In genomic region chr1:91851130-91852010, GRCh38 we compare ENCODE assay signal across 9 cellular contexts. TPM values are rescaled to one million over a fixed set of nuclear protein-coding genes. Genes with fewer than 3 reads are reported as not detected.
A peak's percentile ranks its signal among the peaks of the same experiment; 100 is the strongest.
DNase-seq lines count a peak whose midpoint lies in the region; ATAC-seq, FAIRE-seq and TF ChIP-seq lines count a peak whose summit lies in the region.
"Had no signal": no experiment of that assay in that cellular context is flagged by ENCODE, and none has a peak within 500 bp of the region (broad histone marks: within the 10 kb centered on the region; RNA-seq: fewer than 3 reads in every experiment).

No MANE protein-coding gene starts in this region.

- no peaks in the 10 kb centered on the region for H3K9me3 ChIP-seq in K562 (replicated peaks; ENCODE audit: control insufficient read depth, insufficient read depth, low read depth, low read length)
- H3K9me3 ChIP-seq in left lung = peaks cover 0 to 2% of the 10 kb centered on the region in 2 donors
- no peaks in the 10 kb centered on the region for H3K9me3 ChIP-seq in tibial artery

- H3K4me3 Mint-ChIP-seq in activated naive CD8-positive, alpha-beta T cell treated with anti-CD3 and anti-CD28 coated beads for 36 hours = no peak overlapping the region
- no peak overlapping the region for H3K4me3 Mint-ChIP-seq in activated naive CD4-positive, alpha-beta T cell treated with anti-CD3 and anti-CD28 coated beads, Interleukin-2, amount 10 ng/mL, durations not matched to agents 7 days and 5 days
- H3K4me3 Mint-ChIP-seq in activated CD8-positive, alpha-beta T cell treated with anti-CD3 and anti-CD28 coated beads, Interleukin-2, amount 10 ng/mL, durations not matched to agents 7 days and 5 days = no peak overlapping the region

- in situ Hi-C loops in K562 (cut with MboI) = no loop called here

- H3K4me3 ChIP-seq in K562 (no peak overlapping the region), left lung (peak overlapping the region in 1 of 2 donors; percentile 17), tibial artery (peak overlapping the region; percentile 31 to 32)

- no peaks in the 10 kb centered on the region for H3K27me3 ChIP-seq in K562 (ENCODE audit: control insufficient read depth in 2 of 2, insufficient read depth in 2 of 2, low read length in 2 of 2)
- H3K27me3 ChIP-seq in left lung = no peaks in the 10 kb centered on the region
- H3K27me3 ChIP-seq in tibial artery = no peaks in the 10 kb centered on the region

- H2AFZ ChIP-seq in K562 (ENCODE audit: low read depth, low read length) = no peak overlapping the region; the same call in 1 of the 2 replicates

- H3K36me3 Mint-ChIP-seq in activated naive CD8-positive, alpha-beta T cell treated with anti-CD3 and anti-CD28 coated beads for 36 hours = peaks cover 4% of the 10 kb centered on the region
- H3K36me3 Mint-ChIP-seq in activated naive CD4-positive, alpha-beta T cell treated with anti-CD3 and anti-CD28 coated beads, Interleukin-2, amount 10 ng/mL, durations not matched to agents 7 days and 5 days = no peaks in the 10 kb centered on the region
- no peaks in the 10 kb centered on the region for H3K36me3 Mint-ChIP-seq in activated CD8-positive, alpha-beta T cell treated with anti-CD3 and anti-CD28 coated beads, Interleukin-2, amount 10 ng/mL, durations not matched to agents 7 days and 5 days (ENCODE audit: low read depth)
- H3K36me3 Mint-ChIP-seq: IgD-negative memory B cell had no signal

- TF ChIP-seq RAD21 in K562 (CRISPR knock-in tag; conservative IDR thresholded peaks at IDR 0.05 in 1 of 2, IDR thresholded peaks at IDR 0.05 in 1 of 2) = no peak

- no peaks in the 10 kb centered on the region for H3K27me3 Mint-ChIP-seq in activated naive CD8-positive, alpha-beta T cell treated with anti-CD3 and anti-CD28 coated beads for 36 hours
- no peaks in the 10 kb centered on the region for H3K27me3 Mint-ChIP-seq in activated naive CD4-positive, alpha-beta T cell treated with anti-CD3 and anti-CD28 coated beads, Interleukin-2, amount 10 ng/mL, durations not matched to agents 7 days and 5 days
- H3K27me3 Mint-ChIP-seq in activated CD8-positive, alpha-beta T cell treated with anti-CD3 and anti-CD28 coated beads, Interleukin-2, amount 10 ng/mL, durations not matched to agents 7 days and 5 days (ENCODE audit: low read depth) = no peaks in the 10 kb centered on the region
- H3K27me3 Mint-ChIP-seq: IgD-negative memory B cell had no signal

- H3K4me2 ChIP-seq in K562 (ENCODE audit: insufficient read depth, low read length) = no peak overlapping the region

- H3K9me3 Mint-ChIP-seq in activated naive CD8-positive, alpha-beta T cell treated with anti-CD3 and anti-CD28 coated beads for 36 hours = peaks cover 2% of the 10 kb centered on the region
- peaks cover 4% of the 10 kb centered on the region for H3K9me3 Mint-ChIP-seq in activated naive CD4-positive, alpha-beta T cell treated with anti-CD3 and anti-CD28 coated beads, Interleukin-2, amount 10 ng/mL, durations not matched to agents 7 days and 5 days
- no peaks in the 10 kb centered on the region for H3K9me3 Mint-ChIP-seq in activated CD8-positive, alpha-beta T cell treated with anti-CD3 and anti-CD28 coated beads, Interleukin-2, amount 10 ng/mL, durations not matched to agents 7 days and 5 days (ENCODE audit: insufficient read depth)

- no peaks in the 10 kb centered on the region for H3K4me1 Mint-ChIP-seq in activated naive CD8-positive, alpha-beta T cell treated with anti-CD3 and anti-CD28 coated beads for 36 hours
- H3K4me1 Mint-ChIP-seq in activated naive CD4-positive, alpha-beta T cell treated with anti-CD3 and anti-CD28 coated beads, Interleukin-2, amount 10 ng/mL, durations not matched to agents 7 days and 5 days = no peaks in the 10 kb centered on the region
- no peaks in the 10 kb centered on the region for H3K4me1 Mint-ChIP-seq in activated CD8-positive, alpha-beta T cell treated with anti-CD3 and anti-CD28 coated beads, Interleukin-2, amount 10 ng/mL, durations not matched to agents 7 days and 5 days (ENCODE audit: low read depth)
- H3K4me1 Mint-ChIP-seq: IgD-negative memory B cell had no signal

- no peak overlapping the region for H3K27ac ChIP-seq in K562 (ENCODE audit: extremely low read depth, low read depth, low read length)
- peak overlapping the region; percentile 77 to 78 for H3K27ac ChIP-seq in left lung
- H3K27ac ChIP-seq in tibial artery = peak overlapping the region; percentile 60 to 73

- TF ChIP-seq EP300 in K562 (IDR thresholded peaks at IDR 0.05; ENCODE audit: low read length) = no peak

- TF ChIP-seq POLR2A in K562 (conservative IDR thresholded peaks at IDR 0.05) = no peak

- ATAC-seq in K562 (peak; percentile 57; the same call in 1 of the 3 replicates), left lung (peak; percentile 96), HG03135 (IDR thresholded peaks at IDR 0.05; ENCODE audit: unreplicated experiment) (no peak)
- no peak for ATAC-seq in activated CD8-positive, alpha-beta T cell treated with anti-CD3 and anti-CD28 coated beads, Interleukin-2, amount 10 ng/mL, durations not matched to agents 7 days and 5 days

- H4K20me1 ChIP-seq in K562 (replicated peaks; ENCODE audit: control insufficient read depth, insufficient read depth, low read length) = no peaks in the 10 kb centered on the region

- intact Hi-C loops in K562 (cut with micrococcal nuclease) (no loop called here), left lung (cut with DNase I) (no loop called here), tibial artery (cut with DNase I; ENCODE audit: low total_unique reads) (no loop called here)

- no peak overlapping the region for H3K9ac ChIP-seq in K562 (ENCODE audit: insufficient read depth in 1 of 2, low read depth in 2 of 2, low read length in 2 of 2)

- H3K9me1 ChIP-seq in K562 (ENCODE audit: control insufficient read depth, insufficient read depth, low read length) = no peaks in the 10 kb centered on the region

- TF ChIP-seq CTCF in K562 (IDR thresholded peaks at IDR 0.05 in 2 of 3, conservative IDR thresholded peaks at IDR 0.05 in 1 of 3; ENCODE audit: insufficient read depth in 2 of 3, low read depth in 1 of 3, low read length in 3 of 3) = no peak
- no peak for TF ChIP-seq CTCF in left lung (IDR thresholded peaks at IDR 0.05)
- TF ChIP-seq CTCF in tibial artery (IDR thresholded peaks at IDR 0.05) = no peak

- DNase-seq in NCI-H1417 treated with DMSO at 0.1 percent for 48 hours (lab: John Stamatoyannopoulos, UW) (peak; percentile 51), K562 (ENCODE audit: extremely low read depth in 1 of 4, low spot score in 3 of 4) (peak in 1 of 4 experiments; percentile 13), left lung (peak; percentile 84 to 89), tibial artery (peak; percentile 89 to 94)
- DNase-seq in activated naive CD8-positive, alpha-beta T cell treated with anti-CD3 and anti-CD28 coated beads for 36 hours = no peak
- no peak for DNase-seq in activated naive CD4-positive, alpha-beta T cell treated with anti-CD3 and anti-CD28 coated beads, Interleukin-2, amount 10 ng/mL, durations not matched to agents 7 days and 5 days
- DNase-seq in activated CD8-positive, alpha-beta T cell treated with anti-CD3 and anti-CD28 coated beads, Interleukin-2, amount 10 ng/mL, durations not matched to agents 7 days and 5 days = no peak

- POLR2A ChIA-PET in K562 (lab: Yijun Ruan, JAX) = interaction anchor here (1.0 kb wide), 1 partner anchor 17 kb away, joined by 5 read pairs; no protein-coding TSS in a partner anchor
- POLR2A ChIA-PET in activated CD8-positive, alpha-beta T cell treated with anti-CD3 and anti-CD28 coated beads, Interleukin-2, amount 10 ng/mL, durations not matched to agents 7 days and 5 days (lab: Charles Lee) = no interaction called here

- H3K27ac Mint-ChIP-seq in activated naive CD8-positive, alpha-beta T cell treated with anti-CD3 and anti-CD28 coated beads for 36 hours = no peak overlapping the region
- no peak overlapping the region for H3K27ac Mint-ChIP-seq in activated naive CD4-positive, alpha-beta T cell treated with anti-CD3 and anti-CD28 coated beads, Interleukin-2, amount 10 ng/mL, durations not matched to agents 7 days and 5 days
- H3K27ac Mint-ChIP-seq in activated CD8-positive, alpha-beta T cell treated with anti-CD3 and anti-CD28 coated beads, Interleukin-2, amount 10 ng/mL, durations not matched to agents 7 days and 5 days = no peak overlapping the region
- H3K27ac Mint-ChIP-seq: IgD-negative memory B cell had no signal

- no peak for FAIRE-seq in K562 (lab: Jason Lieb, UNC)

- H3K36me3 ChIP-seq in K562 (ENCODE audit: control insufficient read depth, insufficient read depth, low read length) (no peaks in the 10 kb centered on the region), left lung (no peaks in the 10 kb centered on the region), tibial artery (no peaks in the 10 kb centered on the region)

- H3K79me2 ChIP-seq in K562 (ENCODE audit: control insufficient read depth, insufficient read depth, low read length) = peaks cover 2% of the 10 kb centered on the region; the same call in 1 of the 3 replicates

- WGBS in K562 (ENCODE audit: insufficient coverage, low coverage, missing lambda C conversion rate) = 48% methylated on average over 13 of the region's 13 CpGs

- H3K4me1 ChIP-seq in K562 (replicated peaks in 1 of 2; ENCODE audit: control insufficient read depth in 2 of 2, insufficient read depth in 2 of 2, low read length in 2 of 2) (peaks cover 0 to 3% of the 10 kb centered on the region in 2 experiments; a peak in 1 of 5 replicates), left lung (peaks cover 7 to 24% of the 10 kb centered on the region in 2 donors), tibial artery (peaks cover 0 to 27% (median 14%) of the 10 kb centered on the region in 4 donors)

- no TSS peak for BruUV-seq in K562 (replicated peaks; lab: Mats Ljungman, UMichigan)

- CTCF ChIA-PET in K562 (lab: Yijun Ruan, JAX; ENCODE audit: low intra/inter-chr PET ratio) = no interaction called here
- CTCF ChIA-PET in activated naive CD4-positive, alpha-beta T cell treated with anti-CD3 and anti-CD28 coated beads, Interleukin-2, amount 10 ng/mL, durations not matched to agents 7 days and 5 days (lab: Charles Lee) = interaction anchor here (1.3 kb wide), 1 partner anchor 34 kb away, joined by 3 read pairs; the partner anchor contains the start of gene TGFBR3
- CTCF ChIA-PET in activated CD8-positive, alpha-beta T cell treated with anti-CD3 and anti-CD28 coated beads, Interleukin-2, amount 10 ng/mL, durations not matched to agents 7 days and 5 days (lab: Charles Lee) = interaction anchor here (1.4 kb wide), 1 partner anchor 337 kb away, joined by 3 read pairs; no protein-coding TSS in a partner anchor

RNA-seq across cellular contexts. Expression of gene TGFBR3, which starts 34.6 kb away (rescaled TPM):
- total RNA-seq in K562 (2011; cell fraction: chromatin; rRNA removed; ENCODE audit: low replicate concordance) = 43.1 and 60.3 TPM in 2 replicates
- 42.9 and 43.6 TPM in 2 replicates for total RNA-seq in K562 (2011; cell fraction: nucleolus; rRNA removed)
- total RNA-seq in K562 (2011; cell fraction: nucleoplasm; rRNA removed) = 48.7 and 58.8 TPM in 2 replicates
- total RNA-seq in K562 (2014; rRNA removed) (13.8 and 14.1 TPM in 2 replicates), K562 (2014; rRNA removed; fragmentation: Illumina TruSeq; extraction: Trizol) (15.1 and 15.6 TPM in 2 replicates), K562 (2015; rRNA removed; fragmentation: Illumina TruSeq; extraction: Trizol) (15.3 and 16.4 TPM in 2 replicates), K562 (2021) (18.6 and 19.9 TPM in 2 replicates), left lung (10 to 100 TPM; 21.7 to 41.1 TPM)
- polyA plus RNA-seq in K562 (2011; rRNA removed) (14.8 and 16.9 TPM in 2 replicates), K562 (2014; fragmentation: Illumina TruSeq; extraction: Trizol) (22.9 and 32.4 TPM in 2 replicates), K562 (2014; fragmentation: Nextera tagmentation; extraction: Ambion mirVana) (1 to 10 TPM; 3.6 to 4.3 TPM), K562 (2014; rRNA removed) (7.5 and 9.1 TPM in 2 replicates)
- polyA plus RNA-seq in K562 (2011; cell fraction: cytosol; rRNA removed) = 12.3 and 15.5 TPM in 2 replicates
- 13.4 and 16.7 TPM in 2 replicates for polyA plus RNA-seq in K562 (2011; cell fraction: nucleus; rRNA removed)
- 13.6 and 14.0 TPM in 2 replicates for polyA plus RNA-seq in K562 (2012)
- polyA minus RNA-seq in K562 (2011; rRNA and poly(A)+ RNA removed) = 42.2 and 54.3 TPM in 2 replicates
- 20.2 and 22.8 TPM in 2 replicates for polyA minus RNA-seq in K562 (2011; cell fraction: cytosol; rRNA and poly(A)+ RNA removed)
- 18.8 and 26.4 TPM in 2 replicates for polyA minus RNA-seq in K562 (2011; cell fraction: nucleus; rRNA and poly(A)+ RNA removed)
- total RNA-seq in activated naive CD8-positive, alpha-beta T cell treated with anti-CD3 and anti-CD28 coated beads for 36 hours = 1 to 10 TPM; 4.4 to 4.7 TPM
- total RNA-seq in activated CD8-positive, alpha-beta T cell treated with anti-CD3 and anti-CD28 coated beads, Interleukin-2, amount 10 ng/mL, durations not matched to agents 7 days and 5 days = 1 to 10 TPM; 3.7 to 4.0 TPM

Comparison
In these comparisons a context has a peak if more than half of its experiments do, and no peak if none do; other contexts are left out.
1. DNase-seq: peak in NCI-H1417 treated with DMSO at 0.1 percent for 48 hours (single experiment), left lung (2 of 2) and tibial artery (2 of 2); none in activated naive CD8-positive, alpha-beta T cell treated with anti-CD3 and anti-CD28 coated beads for 36 hours (single experiment), activated naive CD4-positive, alpha-beta T cell treated with anti-CD3 and anti-CD28 coated beads, Interleukin-2, amount 10 ng/mL, durations not matched to agents 7 days and 5 days (single experiment) and activated CD8-positive, alpha-beta T cell treated with anti-CD3 and anti-CD28 coated beads, Interleukin-2, amount 10 ng/mL, durations not matched to agents 7 days and 5 days (single experiment).
2. ATAC-seq: peak in K562 (single experiment) and left lung (single experiment); none in HG03135 (single experiment) and activated CD8-positive, alpha-beta T cell treated with anti-CD3 and anti-CD28 coated beads, Interleukin-2, amount 10 ng/mL, durations not matched to agents 7 days and 5 days (single experiment).